ENCODE assay signal across 39 cellular contexts in the genomic region with DNA sequence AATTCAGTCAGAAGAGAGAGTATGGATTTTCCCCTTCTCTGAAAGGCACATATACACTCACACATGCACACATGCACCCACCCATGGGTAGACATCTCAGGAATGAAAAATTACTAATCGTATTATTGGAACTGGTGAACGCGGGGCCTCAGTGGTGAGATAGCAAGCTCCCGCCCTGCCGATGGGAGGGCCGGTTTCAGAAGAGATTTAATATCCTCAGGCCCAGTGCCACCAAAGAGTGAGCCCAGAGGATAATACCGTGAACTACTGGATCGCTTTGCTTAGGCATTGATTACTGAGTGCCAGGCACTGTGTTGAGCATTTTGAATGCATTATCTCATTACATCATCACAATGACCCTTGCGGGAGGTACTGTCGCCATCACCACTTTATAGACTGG. TPM values are rescaled to one million over a fixed set of nuclear protein-coding genes. Genes with fewer than 3 reads are reported as not detected.
"Had no signal": no experiment of that assay in that cellular context is flagged by ENCODE, and none has a peak within 500 bp of the region (broad histone marks: within the 10 kb centered on the region; RNA-seq: fewer than 3 reads in every experiment).

No MANE protein-coding gene starts in this region.

- H3K4me3 ChIP-seq: adrenal gland, esophagus squamous epithelium had no signal

- H3K36me3 ChIP-seq: adrenal gland, brain microvascular endothelial cell, esophagus squamous epithelium, WERI-Rb-1 had no signal

- H3K27me3 ChIP-seq: adrenal gland, brain microvascular endothelial cell had no signal

- H3K27ac ChIP-seq: adrenal gland, brain microvascular endothelial cell, epithelial cell of prostate, esophagus squamous epithelium, WERI-Rb-1 had no signal

- DNase-seq: activated B cell treated with CpG ODN at 0.5 μM for 24 hours; activated CD4-positive, alpha-beta memory T cell treated with anti-CD3 and anti-CD28 coated beads for 36 hours; activated CD4-positive, alpha-beta T cell treated with anti-CD3 and anti-CD28 coated beads for 48 hours; activated CD4-positive, alpha-beta T cell treated with anti-CD3 and anti-CD28 coated beads, Interleukin-2, amount 50 U/mL, for 1 hour; activated CD8-positive, alpha-beta memory T cell treated with anti-CD3 and anti-CD28 coated beads, Interleukin-2, amount 10 ng/mL, durations not matched to agents 7 days and 5 days; activated CD8-positive, alpha-beta memory T cell treated with anti-CD3 and anti-CD28 coated beads, Interleukin-2, amount 50 U/mL, for 4 hours; activated CD8-positive, alpha-beta T cell treated with anti-CD3 and anti-CD28 coated beads, Interleukin-2, amount 10 ng/mL, durations not matched to agents 7 days and 5 days; activated effector memory CD4-positive, alpha-beta T cell treated with anti-CD3 and anti-CD28 coated beads, Interleukin-2, amount 50 U/mL, for 16 hours; activated naive CD4-positive, alpha-beta T cell treated with anti-CD3 and anti-CD28 coated beads for 36 hours; activated naive CD8-positive, alpha-beta T cell treated with anti-CD3 and anti-CD28 coated beads for 36 hours; activated naive CD8-positive, alpha-beta T cell treated with anti-CD3 and anti-CD28 coated beads, Interleukin-2, amount 50 U/mL, for 24 hours; activated T-cell treated with anti-CD3 and anti-CD28 coated beads, Interleukin-2, amount 50 U/mL, for 1 hour; activated T-cell treated with anti-CD3 and anti-CD28 coated beads, Interleukin-2, amount 50 U/mL, for 48 hours; adrenal gland; amygdala; brain microvascular endothelial cell; caudate nucleus; cortex of kidney; dermis blood vessel endothelial cell; effector CD4-positive, alpha-beta T cell; effector memory CD8-positive, alpha-beta T cell; esophagus squamous epithelium; foreskin fibroblast; head of caudate nucleus; T-helper 1 cell; T-helper 17 cell; T1000; WERI-Rb-1 had no signal

- FAIRE-seq: astrocyte, bronchial epithelial cell, colon, endothelial cell of umbilical vein, frontal cortex had no signal

- ATAC-seq: activated CD4-positive, CD25-positive, alpha-beta regulatory T cell treated with anti-CD3 and anti-CD28 coated beads, Interleukin-2, amount 50 U/mL, for 24 hours; activated CD8-positive, alpha-beta memory T cell treated with anti-CD3 and anti-CD28 coated beads, Interleukin-2, amount 10 ng/mL, durations not matched to agents 7 days and 5 days; activated CD8-positive, alpha-beta T cell treated with anti-CD3 and anti-CD28 coated beads, Interleukin-2, amount 10 ng/mL, durations not matched to agents 7 days and 5 days; activated naive CD8-positive, alpha-beta T cell treated with anti-CD3 and anti-CD28 coated beads, Interleukin-2, amount 50 U/mL, for 24 hours; effector memory CD8-positive, alpha-beta T cell; T-helper 17 cell had no signal

- H3K9me3 ChIP-seq: adrenal gland, esophagus squamous epithelium had no signal

- H3K4me1 ChIP-seq: adrenal gland, esophagus squamous epithelium had no signal

RNA-seq across cellular contexts. Expression of a gene that starts 37.9 kb away (rescaled TPM):
- total RNA-seq: activated B cell treated with CpG ODN at 0.5 μM for 24 hours; activated CD4-positive, alpha-beta memory T cell treated with anti-CD3 and anti-CD28 coated beads for 36 hours; activated CD8-positive, alpha-beta memory T cell treated with anti-CD3 and anti-CD28 coated beads for 36 hours; activated CD8-positive, alpha-beta memory T cell treated with anti-CD3 and anti-CD28 coated beads, Interleukin-2, amount 10 ng/mL, durations not matched to agents 7 days and 5 days; activated CD8-positive, alpha-beta T cell treated with anti-CD3 and anti-CD28 coated beads, Interleukin-2, amount 10 ng/mL, durations not matched to agents 7 days and 5 days; activated naive CD4-positive, alpha-beta T cell treated with anti-CD3 and anti-CD28 coated beads for 36 hours; activated naive CD8-positive, alpha-beta T cell treated with anti-CD3 and anti-CD28 coated beads for 36 hours; activated T-helper 1 cell treated with anti-CD3 and anti-CD28 coated beads, Interleukin-12 subunit alpha, Interleukin-12 subunit beta, Interleukin-2, Interleukin-4 antibody, amounts not matched to agents 30 ng/mL and 10 ng/mL and 1 ng/mL, durations not matched to agents 14 hours and 24 hours and 36 hours; activated T-helper 2 cell treated with anti-CD3 and anti-CD28 coated beads, Interferon-gamma antibody, Interleukin-2, Interleukin-4, amounts not matched to agents 10 μg/mL and 5 μg/mL and 100 μg/mL, durations not matched to agents 14 hours and 24 hours and 36 hours; astrocyte; bronchial epithelial cell; chondrocyte; endothelial cell of umbilical vein; T-helper 17 cell had no signal
- polyA plus RNA-seq: endothelial cell of umbilical vein had no signal
